In the genomic region with DNA sequence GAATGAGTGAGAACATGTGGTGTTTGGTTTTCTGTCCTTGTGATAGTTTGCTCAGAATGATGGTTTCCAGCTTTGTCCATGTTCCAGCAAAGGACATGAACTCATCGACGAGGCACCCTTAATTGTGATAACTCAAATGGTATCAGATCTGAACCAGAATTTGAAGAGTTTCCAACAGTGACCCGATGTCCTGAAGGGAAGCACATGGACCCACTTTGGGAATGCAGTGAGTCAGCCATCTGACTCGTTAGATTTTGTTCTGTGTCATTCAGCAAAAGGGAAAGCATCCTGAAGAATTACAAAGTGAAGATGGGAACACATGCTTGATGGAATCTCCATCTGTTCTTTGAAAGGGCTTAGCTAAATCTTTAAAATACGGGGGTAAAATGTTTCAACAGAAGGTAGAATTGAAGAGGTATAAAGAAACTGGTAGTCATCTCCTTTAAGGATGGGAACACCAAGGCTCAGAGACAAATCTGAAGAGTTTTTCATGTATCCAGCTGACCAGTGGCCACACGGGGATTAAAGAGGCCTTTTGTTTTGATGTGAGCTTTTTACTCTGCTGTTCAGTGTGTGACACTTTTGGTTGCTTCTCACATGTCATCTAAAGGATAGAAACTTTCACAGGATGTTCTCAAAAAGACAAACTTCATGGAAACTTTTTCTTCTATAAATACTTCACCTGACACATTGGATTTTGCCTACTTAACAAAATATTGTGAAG, we compare ENCODE assay signal across 19 cellular contexts.
DNase-seq lines count a peak whose midpoint lies in the region; ATAC-seq and TF ChIP-seq lines count a peak whose summit lies in the region.
"Had no signal": no experiment of that assay in that cellular context is flagged by ENCODE, and none has a peak within 500 bp of the region (broad histone marks: within the 10 kb centered on the region; RNA-seq: fewer than 3 reads in every experiment).

No MANE protein-coding gene starts in this region.

- no peak for ATAC-seq in GM21825 (IDR thresholded peaks at IDR 0.05; ENCODE audit: unreplicated experiment)
- ATAC-seq: foreskin keratinocyte had no signal

- peak; percentile 26 for DNase-seq in NCI-H82 (lab: John Stamatoyannopoulos, UW)
- DNase-seq in NCI-H82 treated with DMSO at 0.1 percent for 48 hours (lab: John Stamatoyannopoulos, UW; ENCODE audit: unreplicated experiment) = no peak
- peak; percentile 64 for DNase-seq in NCI-H524 treated with DMSO at 0.1 percent for 48 hours (lab: John Stamatoyannopoulos, UW)
- DNase-seq in fibroblast of pulmonary artery (ENCODE audit: low read depth) = peak; percentile 24
- DNase-seq in skeletal muscle cell (ENCODE audit: low read depth) = peak; percentile 11
- DNase-seq in NCI-H1694 (lab: John Stamatoyannopoulos, UW) = no peak
- DNase-seq in GM10266 (ENCODE audit: extremely low spot score) = no peak
- DNase-seq: 8988T; activated naive CD4-positive, alpha-beta T cell; anterior cingulate cortex; DND-41; endodermal cell; left cardiac atrium; NCI-H345; stimulated activated naive CD4-positive, alpha-beta T cell; transverse colon had no signal

- TF ChIP-seq CTCF in fibroblast of pulmonary artery (IDR thresholded peaks at IDR 0.05; ENCODE audit: low read length, missing control alignments) = no peak
- no peak for TF ChIP-seq CTCF in GM10266 (IDR thresholded peaks at IDR 0.05; ENCODE audit: control insufficient read depth, insufficient read depth, low read depth, missing control alignments)

- H3K4me3 ChIP-seq in fibroblast of pulmonary artery (replicated peaks; ENCODE audit: low read depth, low read length) (no peak overlapping the region), skeletal muscle cell (ENCODE audit: low read depth, low read length) (no peak overlapping the region)
- H3K4me3 ChIP-seq: right atrium auricular region, transverse colon had no signal

Comparison
In these comparisons a context has a peak if more than half of its experiments do, and no peak if none do; other contexts are left out.
1. DNase-seq: peak in NCI-H82 (single experiment), NCI-H524 treated with DMSO at 0.1 percent for 48 hours (single experiment), fibroblast of pulmonary artery (single experiment) and skeletal muscle cell (single experiment); none in NCI-H82 treated with DMSO at 0.1 percent for 48 hours (single experiment), NCI-H1694 (single experiment) and GM10266 (single experiment).